ENCODE assay signal across 17 cellular contexts in the genomic region with DNA sequence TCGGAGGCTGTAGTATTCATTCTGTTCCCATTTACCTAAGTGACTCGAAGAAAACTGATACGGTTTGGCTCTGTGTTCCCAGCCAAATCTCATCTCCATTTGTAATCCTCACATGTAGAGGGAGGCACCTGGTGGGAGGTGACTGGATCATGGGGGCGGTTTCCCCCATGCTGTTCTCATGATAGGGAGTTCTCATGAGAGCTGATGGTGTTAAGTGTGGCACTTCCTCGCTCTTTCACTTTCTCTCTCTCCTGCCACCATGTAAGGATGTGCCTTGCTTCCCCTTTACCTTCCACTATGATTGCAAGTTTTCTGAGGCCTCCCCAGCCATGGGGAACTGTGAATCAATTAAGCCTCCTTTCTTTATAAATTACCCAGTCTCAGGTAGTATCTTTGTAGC.
"Had no signal": no experiment of that assay in that cellular context is flagged by ENCODE, and none has a peak within 500 bp of the region (broad histone marks: within the 10 kb centered on the region; RNA-seq: fewer than 3 reads in every experiment).

No MANE protein-coding gene starts in this region.

- H3K27me3 Mint-ChIP-seq: activated CD4-positive, alpha-beta T cell treated with anti-CD3 and anti-CD28 coated beads, Interleukin-2, amount 10 ng/mL, durations not matched to agents 7 days and 5 days; activated naive CD4-positive, alpha-beta T cell treated with anti-CD3 and anti-CD28 coated beads, Interleukin-2, amount 10 ng/mL, durations not matched to agents 7 days and 5 days; brain; dendritic cell treated with granulocyte-macrophage colony-stimulating factor and Interleukin-4, amounts not matched to agents 40 ng/mL and 50 ng/mL, for 4 days; effector memory CD8-positive, alpha-beta T cell had no signal

- ATAC-seq: effector memory CD8-positive, alpha-beta T cell; gastroesophageal sphincter; pancreas had no signal

- H3K27ac ChIP-seq: gastroesophageal sphincter, hepatocyte, left ventricle myocardium inferior, pancreas, skin epidermis, tibial artery, vagina had no signal

- H3K4me3 Mint-ChIP-seq: activated CD4-positive, alpha-beta T cell treated with anti-CD3 and anti-CD28 coated beads, Interleukin-2, amount 10 ng/mL, durations not matched to agents 7 days and 5 days; activated naive CD4-positive, alpha-beta T cell treated with anti-CD3 and anti-CD28 coated beads, Interleukin-2, amount 10 ng/mL, durations not matched to agents 7 days and 5 days; brain; dendritic cell treated with granulocyte-macrophage colony-stimulating factor and Interleukin-4, amounts not matched to agents 40 ng/mL and 50 ng/mL, for 4 days; effector memory CD8-positive, alpha-beta T cell; neural crest cell had no signal

- DNase-seq: activated CD4-positive, alpha-beta T cell treated with anti-CD3 and anti-CD28 coated beads, Interleukin-2, amount 10 ng/mL, durations not matched to agents 7 days and 5 days; activated naive CD4-positive, alpha-beta T cell treated with anti-CD3 and anti-CD28 coated beads, Interleukin-2, amount 10 ng/mL, durations not matched to agents 7 days and 5 days; amniotic stem cell; effector memory CD8-positive, alpha-beta T cell; kidney; left ventricle myocardium inferior; pancreas; T1000; tibial artery had no signal

- H3K27ac Mint-ChIP-seq: activated CD4-positive, alpha-beta T cell treated with anti-CD3 and anti-CD28 coated beads, Interleukin-2, amount 10 ng/mL, durations not matched to agents 7 days and 5 days; activated naive CD4-positive, alpha-beta T cell treated with anti-CD3 and anti-CD28 coated beads, Interleukin-2, amount 10 ng/mL, durations not matched to agents 7 days and 5 days; activated T-helper 2 cell treated with anti-CD3 and anti-CD28 coated beads, Interferon-gamma antibody, Interleukin-2, Interleukin-4, amounts not matched to agents 10 μg/mL and 5 μg/mL and 100 μg/mL, durations not matched to agents 14 hours and 24 hours and 36 hours; dendritic cell treated with granulocyte-macrophage colony-stimulating factor and Interleukin-4, amounts not matched to agents 40 ng/mL and 50 ng/mL, for 4 days had no signal

- H3K9me3 Mint-ChIP-seq: activated naive CD4-positive, alpha-beta T cell treated with anti-CD3 and anti-CD28 coated beads, Interleukin-2, amount 10 ng/mL, durations not matched to agents 7 days and 5 days; activated T-helper 2 cell treated with anti-CD3 and anti-CD28 coated beads, Interferon-gamma antibody, Interleukin-2, Interleukin-4, amounts not matched to agents 10 μg/mL and 5 μg/mL and 100 μg/mL, durations not matched to agents 14 hours and 24 hours and 36 hours; effector memory CD8-positive, alpha-beta T cell had no signal
